Comparison of ENCODE assay signal across 11 cellular contexts in the genomic region with DNA sequence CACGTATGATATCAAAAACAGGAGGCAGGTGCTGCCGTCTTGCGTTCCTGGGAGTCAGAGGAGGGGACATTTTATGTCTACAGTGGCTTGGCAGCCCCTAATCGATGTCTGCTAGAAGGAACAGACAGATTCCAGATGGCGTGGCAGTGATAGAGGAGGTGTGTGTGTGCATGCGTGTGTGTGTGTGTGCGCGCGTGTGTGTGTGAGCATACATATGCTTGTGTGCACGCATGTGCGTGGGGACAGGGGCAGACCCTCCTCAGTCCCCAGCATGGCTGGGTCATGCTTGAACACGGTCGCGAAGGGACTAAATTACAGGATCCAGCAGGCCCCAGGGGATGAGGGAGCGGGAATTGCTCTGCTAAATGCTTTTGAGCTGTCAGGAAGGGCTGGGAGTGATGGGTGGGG. TPM values are rescaled to one million over a fixed set of nuclear protein-coding genes. Genes with fewer than 3 reads are reported as not detected.
DNase-seq lines count a peak whose midpoint lies in the region; ATAC-seq and TF ChIP-seq lines count a peak whose summit lies in the region.
"Had no signal": no experiment of that assay in that cellular context is flagged by ENCODE, and none has a peak within 500 bp of the region (broad histone marks: within the 10 kb centered on the region; RNA-seq: fewer than 3 reads in every experiment).

No MANE protein-coding gene starts in this region.

- H3K4me3 Mint-ChIP-seq in CD8-positive, alpha-beta memory T cell = peak overlapping the region in 6 of 7 donors; percentile 27 to 79 (median 67)
- peak overlapping the region; percentile 27 for H3K4me3 Mint-ChIP-seq in natural killer cell treated with Interleukin-12 subunit alpha and Interleukin-12 subunit beta and Interleukin-15 and Interleukin-18, amount 100 ng/mL, for 72 hours
- H3K4me3 Mint-ChIP-seq: dendritic cell treated with granulocyte-macrophage colony-stimulating factor and Interleukin-4, amounts not matched to agents 40 ng/mL and 50 ng/mL, for 4 days had no signal

- H3K9me3 Mint-ChIP-seq in CD8-positive, alpha-beta memory T cell = no peaks in the 10 kb centered on the region
- H3K9me3 Mint-ChIP-seq in natural killer cell treated with Interleukin-12 subunit alpha and Interleukin-12 subunit beta and Interleukin-15 and Interleukin-18, amount 100 ng/mL, for 72 hours = no peaks in the 10 kb centered on the region
- H3K9me3 Mint-ChIP-seq: dendritic cell treated with granulocyte-macrophage colony-stimulating factor and Interleukin-4, amounts not matched to agents 40 ng/mL and 50 ng/mL, for 4 days had no signal

- peaks cover 0 to 16% (median 4%) of the 10 kb centered on the region in 3 donors for H3K36me3 Mint-ChIP-seq in CD8-positive, alpha-beta memory T cell
- no peaks in the 10 kb centered on the region for H3K36me3 Mint-ChIP-seq in natural killer cell treated with Interleukin-12 subunit alpha and Interleukin-12 subunit beta and Interleukin-15 and Interleukin-18, amount 100 ng/mL, for 72 hours

- H3K27ac Mint-ChIP-seq in CD8-positive, alpha-beta memory T cell = peak overlapping the region; percentile 53 to 93 (median 73)
- H3K27ac Mint-ChIP-seq in natural killer cell treated with Interleukin-12 subunit alpha and Interleukin-12 subunit beta and Interleukin-15 and Interleukin-18, amount 100 ng/mL, for 72 hours = no peak overlapping the region
- H3K27ac Mint-ChIP-seq: dendritic cell treated with granulocyte-macrophage colony-stimulating factor and Interleukin-4, amounts not matched to agents 40 ng/mL and 50 ng/mL, for 4 days had no signal

- CTCF ChIA-PET in CD8-positive, alpha-beta memory T cell (lab: Charles Lee) = interaction anchor here (1.5 to 1.9 kb wide), 2 partner anchors 20 to 27 kb away, joined by 3 to 11 read pairs; no protein-coding TSS in a partner anchor

- no peaks in the 10 kb centered on the region for H3K9me3 ChIP-seq in CD8-positive, alpha-beta memory T cell (ENCODE audit: low read length)
- H3K9me3 ChIP-seq in HUES6 (ENCODE audit: control insufficient read depth, insufficient read depth, low read depth, low read length) = no peaks in the 10 kb centered on the region

- peaks cover 0 to 1% of the 10 kb centered on the region in 2 donors for H3K27me3 Mint-ChIP-seq in CD8-positive, alpha-beta memory T cell
- H3K27me3 Mint-ChIP-seq in natural killer cell treated with Interleukin-12 subunit alpha and Interleukin-12 subunit beta and Interleukin-15 and Interleukin-18, amount 100 ng/mL, for 72 hours = no peaks in the 10 kb centered on the region

- no peak for ATAC-seq in natural killer cell treated with Interleukin-12 subunit alpha and Interleukin-12 subunit beta and Interleukin-15 and Interleukin-18, amount 100 ng/mL, for 72 hours
- no peak for ATAC-seq in HG02571 (IDR thresholded peaks at IDR 0.05; ENCODE audit: unreplicated experiment)

- no peak for TF ChIP-seq CTCF in coronary artery (IDR thresholded peaks at IDR 0.05)

- H3K4me1 ChIP-seq in CD8-positive, alpha-beta memory T cell (ENCODE audit: insufficient read depth, low read length) = peaks cover 20% of the 10 kb centered on the region
- H3K4me1 ChIP-seq in HUES6 (ENCODE audit: control insufficient read depth, insufficient read depth, low read length) = peaks cover 40% of the 10 kb centered on the region

- no peak overlapping the region for H3K9ac ChIP-seq in HUES6 (ENCODE audit: low read length)

- H3K27ac ChIP-seq in CD8-positive, alpha-beta memory T cell (ENCODE audit: low read depth, low read length) = no peak overlapping the region
- no peak overlapping the region for H3K27ac ChIP-seq in HUES6 (ENCODE audit: low read depth, low read length)
- H3K27ac ChIP-seq in cingulate gyrus (ENCODE audit: low read depth, low read length) = peak overlapping the region; percentile 77
- H3K27ac ChIP-seq in coronary artery = peak overlapping the region in 1 of 2 donors; percentile 16

- no peaks in the 10 kb centered on the region for H3K36me3 ChIP-seq in CD8-positive, alpha-beta memory T cell (ENCODE audit: insufficient read depth, low read length)
- H3K36me3 ChIP-seq in HUES6 (ENCODE audit: control insufficient read depth, insufficient read depth, low read length) = no peaks in the 10 kb centered on the region

- POLR2A ChIA-PET in CD8-positive, alpha-beta memory T cell (lab: Charles Lee) = interaction anchor here (1.5 kb wide), 1 partner anchor 44 kb away, joined by 3 read pairs; no protein-coding TSS in a partner anchor

- no peak overlapping the region for H3K4me3 ChIP-seq in CD8-positive, alpha-beta memory T cell (ENCODE audit: low read length)
- H3K4me3 ChIP-seq in HUES6 (ENCODE audit: low read depth, low read length) (peak overlapping the region; percentile 26; the same call in 1 of the 2 replicates), coronary artery (no peak overlapping the region)

- H3K4me1 Mint-ChIP-seq in CD8-positive, alpha-beta memory T cell = peaks cover 18 to 27% (median 18%) of the 10 kb centered on the region in 3 donors
- H3K4me1 Mint-ChIP-seq in natural killer cell treated with Interleukin-12 subunit alpha and Interleukin-12 subunit beta and Interleukin-15 and Interleukin-18, amount 100 ng/mL, for 72 hours (ENCODE audit: low read depth in 2 of 2) = peaks cover 22 to 24% of the 10 kb centered on the region in 2 donors

- DNase-seq in CD8-positive, alpha-beta memory T cell = peak in 1 of 5 donors; percentile 46
- no peak for DNase-seq in natural killer cell treated with Interleukin-12 subunit alpha and Interleukin-12 subunit beta and Interleukin-15 and Interleukin-18, amount 100 ng/mL, for 72 hours (ENCODE audit: low spot score)
- no peak for DNase-seq in coronary artery (ENCODE audit: low spot score)
- DNase-seq in mucosa of gallbladder (ENCODE audit: low spot score) = no peak
- DNase-seq: DMS53, NCI-H187 treated with DMSO at 0.1 percent for 48 hours, small intestine had no signal

- no peaks in the 10 kb centered on the region for H3K27me3 ChIP-seq in CD8-positive, alpha-beta memory T cell (ENCODE audit: insufficient read depth, low read length, poor library complexity, severe bottlenecking)
- peaks cover 34% of the 10 kb centered on the region for H3K27me3 ChIP-seq in HUES6 (ENCODE audit: control insufficient read depth, insufficient read depth, low read length)

RNA-seq across cellular contexts. Expression of a gene that starts 44.6 kb away (rescaled TPM):
- total RNA-seq in CD8-positive, alpha-beta memory T cell = 10 to 100 TPM; 27.2 to 29.6 TPM
- polyA plus RNA-seq in CD8-positive, alpha-beta memory T cell = 16.4 TPM
- 10 to 100 TPM; 55.8 to 73.5 TPM for total RNA-seq in natural killer cell treated with Interleukin-12 subunit alpha and Interleukin-12 subunit beta and Interleukin-15 and Interleukin-18, amount 100 ng/mL, for 72 hours
- 129 TPM for total RNA-seq in mucosa of gallbladder

Comparison
In these comparisons a context has a peak if more than half of its experiments do, and no peak if none do; other contexts are left out.
1. H3K27ac Mint-ChIP-seq: peak in CD8-positive, alpha-beta memory T cell (8 of 8); none in natural killer cell treated with Interleukin-12 subunit alpha and Interleukin-12 subunit beta and Interleukin-15 and Interleukin-18, amount 100 ng/mL, for 72 hours (0 of 2).